ENCODE assay signal across 1 cellular context in genomic region chr6:27388293-27389197, GRCh38.
TF ChIP-seq lines count a peak whose summit lies in the region.

Gene ZNF391, plus strand, starts transcription at chr6:27388759. Its CDS starts 11,612 bp downstream, at chr6:27400371.

TF ChIP-seq in HepG2, 621 proteins besides CTCF, POLR2A, EP300 and RAD21 (continued from another document and continues in another):
- TF ChIP-seq AHDC1 (CRISPR knock-in tag; IDR thresholded peaks at IDR 0.05; ENCODE audit: borderline replicate concordance) (no peak), ZNF646 (CRISPR knock-in tag; IDR thresholded peaks at IDR 0.05) (no peak), HBP1 (CRISPR knock-in tag; IDR thresholded peaks at IDR 0.05; ENCODE audit: low read depth) (no peak; the same call in 1 of the 2 replicates), ZNF737 (CRISPR knock-in tag; IDR thresholded peaks at IDR 0.05; ENCODE audit: borderline replicate concordance) (peak; percentile 79), ZNF367 (CRISPR knock-in tag; IDR thresholded peaks at IDR 0.05; ENCODE audit: borderline replicate concordance) (no peak), RFXAP (CRISPR knock-in tag; IDR thresholded peaks at IDR 0.05; ENCODE audit: borderline replicate concordance) (peak; percentile 87), CCDC6 (CRISPR knock-in tag; IDR thresholded peaks at IDR 0.05) (peak; percentile 66; the same call in 1 of the 2 replicates), BRD4 (CRISPR knock-in tag; IDR thresholded peaks at IDR 0.05) (peak; percentile 99), STAG1 (CRISPR knock-in tag; IDR thresholded peaks at IDR 0.05) (no peak; the same call in 1 of the 2 replicates), DRAP1 (CRISPR knock-in tag; IDR thresholded peaks at IDR 0.05) (peak; percentile 60), ZNF460 (CRISPR knock-in tag; IDR thresholded peaks at IDR 0.05; ENCODE audit: borderline replicate concordance) (no peak; the same call in 1 of the 2 replicates), ZBTB33 (CRISPR knock-in tag; IDR thresholded peaks at IDR 0.05) (peak; percentile 73; the same call in 1 of the 2 replicates), HNRNPL (IDR thresholded peaks at IDR 0.05; ENCODE audit: low read depth, low read length) (no peak), THAP7 (CRISPR knock-in tag; IDR thresholded peaks at IDR 0.05) (no peak), RXRA (CRISPR knock-in tag; IDR thresholded peaks at IDR 0.05) (peak; percentile 67), JUND (CRISPR knock-in tag; IDR thresholded peaks at IDR 0.05) (no peak), ZNF431 (CRISPR knock-in tag; IDR thresholded peaks at IDR 0.05; ENCODE audit: borderline replicate concordance, low read depth) (no peak), ZFP36 (IDR thresholded peaks at IDR 0.05; ENCODE audit: borderline replicate concordance, low read depth, low read length, partially characterized antibody) (peak; percentile 76), SNRNP70 (IDR thresholded peaks at IDR 0.05; ENCODE audit: low read depth, low read length) (no peak), ZBTB10 (CRISPR knock-in tag; IDR thresholded peaks at IDR 0.05; ENCODE audit: borderline replicate concordance) (peak; percentile 68; the same call in 1 of the 2 replicates), ZNF142 (CRISPR knock-in tag; IDR thresholded peaks at IDR 0.05) (peak; percentile 90)
